1 cellular context compared by ENCODE assay signal in genomic region chr12:52417742-52418141, GRCh38.
TF ChIP-seq lines count a peak whose summit lies in the region.

No MANE protein-coding gene starts in this region.

TF ChIP-seq in HCT116, 20 proteins besides CTCF, POLR2A, EP300 and RAD21:
- TF ChIP-seq ZBTB33 (IDR thresholded peaks at IDR 0.05; ENCODE audit: extremely low read depth, insufficient replicate concordance, low read length): no peak
- TF ChIP-seq ZFX (IDR thresholded peaks at IDR 0.05): no peak
- peak; percentile 52; the same call in 1 of the 2 replicates for TF ChIP-seq CEBPB (IDR thresholded peaks at IDR 0.05; ENCODE audit: low read depth)
- no peak for TF ChIP-seq YY1 (IDR thresholded peaks at IDR 0.05; ENCODE audit: extremely low read depth, insufficient replicate concordance, low read depth, low read length)
- no peak for TF ChIP-seq ELF1 (IDR thresholded peaks at IDR 0.05; ENCODE audit: borderline replicate concordance, low read depth)
- no peak for TF ChIP-seq JUND (IDR thresholded peaks at IDR 0.05)
- TF ChIP-seq ZNF274 (IDR thresholded peaks at IDR 0.05; ENCODE audit: low read depth, low read length): no peak
